Comparison of ENCODE assay signal across 23 cellular contexts in the genomic region with DNA sequence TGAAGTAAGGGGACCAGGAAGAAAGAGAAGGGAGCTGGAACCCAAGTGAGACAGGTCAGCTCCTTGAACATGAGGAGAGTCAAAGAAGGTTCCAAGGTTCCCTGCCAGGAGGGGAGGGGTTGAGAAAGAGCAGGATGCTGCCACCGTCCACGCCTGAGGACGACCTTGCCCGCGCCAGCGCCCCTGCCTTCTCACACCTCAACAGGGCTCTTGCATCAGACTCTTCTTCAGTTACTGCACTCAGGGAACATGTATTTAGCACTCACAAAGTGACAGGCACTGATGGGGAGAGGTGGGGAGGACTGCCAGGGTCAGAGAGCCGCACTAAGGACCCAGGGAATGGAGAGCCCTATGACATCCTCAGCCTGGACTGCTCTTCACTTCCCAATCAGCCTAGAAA.
"Had no signal": no experiment of that assay in that cellular context is flagged by ENCODE, and none has a peak within 500 bp of the region (broad histone marks: within the 10 kb centered on the region; RNA-seq: fewer than 3 reads in every experiment).

No MANE protein-coding gene starts in this region.

- H3K9me3 Mint-ChIP-seq: immature natural killer cell had no signal

- H3K27ac ChIP-seq: coronary artery, esophagus squamous epithelium, left ventricle myocardium inferior, lower lobe of right lung, prostate gland, suprapubic skin, transverse colon, vagina had no signal

- H3K36me3 Mint-ChIP-seq: immature natural killer cell; naive thymus-derived CD8-positive, alpha-beta T cell had no signal

- H3K4me3 Mint-ChIP-seq: immature natural killer cell; naive thymus-derived CD8-positive, alpha-beta T cell; stimulated activated naive CD8-positive, alpha-beta T cell treated with anti-CD3 and anti-CD28 coated beads, Interleukin-15, amount 100 ng/mL, for 72 hours had no signal

- H3K27me3 Mint-ChIP-seq: naive thymus-derived CD8-positive, alpha-beta T cell; stimulated activated naive CD8-positive, alpha-beta T cell treated with anti-CD3 and anti-CD28 coated beads, Interleukin-15, amount 100 ng/mL, for 72 hours had no signal

- H3K4me1 ChIP-seq: lower lobe of right lung, prostate gland, suprapubic skin, transverse colon, vagina had no signal

- DNase-seq: dermis blood vessel endothelial cell; effector memory CD4-positive, alpha-beta T cell; erythroblast; esophagus squamous epithelium; foreskin melanocyte; hypothalamus; immature natural killer cell; islet precursor cell; kidney glomerular epithelial cell; left colon; left ventricle myocardium inferior; lower lobe of right lung; naive thymus-derived CD8-positive, alpha-beta T cell; small intestine; stimulated activated CD4-positive, alpha-beta T cell treated with anti-CD3 and anti-CD28 coated beads, Interleukin-15, amount 100 ng/mL, for 24 hours; stimulated activated CD4-positive, alpha-beta T cell treated with anti-CD3 and anti-CD28 coated beads, Interleukin-2, amount 100 ng/mL, for 48 hours; stimulated activated naive CD4-positive, alpha-beta T cell; stimulated activated naive CD8-positive, alpha-beta T cell treated with anti-CD3 and anti-CD28 coated beads, Interleukin-15, amount 100 ng/mL, for 72 hours; transverse colon had no signal

- H3K36me3 ChIP-seq: esophagus squamous epithelium, left ventricle myocardium inferior, lower lobe of right lung, prostate gland, suprapubic skin, transverse colon, vagina had no signal

- H3K27me3 ChIP-seq: esophagus squamous epithelium, suprapubic skin, transverse colon, vagina had no signal

- H3K4me1 Mint-ChIP-seq: immature natural killer cell had no signal

- H3K9me3 ChIP-seq: esophagus squamous epithelium, lower lobe of right lung, prostate gland, suprapubic skin, transverse colon, vagina had no signal

- H3K4me3 ChIP-seq: coronary artery, esophagus squamous epithelium, left ventricle myocardium inferior, lower lobe of right lung, prostate gland, suprapubic skin, transverse colon, vagina had no signal

- ATAC-seq: left colon; lower lobe of right lung; naive thymus-derived CD8-positive, alpha-beta T cell; stimulated activated naive CD8-positive, alpha-beta T cell treated with anti-CD3 and anti-CD28 coated beads, Interleukin-15, amount 100 ng/mL, for 72 hours had no signal

- H3K27ac Mint-ChIP-seq: immature natural killer cell had no signal
